Comparison of ENCODE assay signal across 15 cellular contexts in the genomic region with DNA sequence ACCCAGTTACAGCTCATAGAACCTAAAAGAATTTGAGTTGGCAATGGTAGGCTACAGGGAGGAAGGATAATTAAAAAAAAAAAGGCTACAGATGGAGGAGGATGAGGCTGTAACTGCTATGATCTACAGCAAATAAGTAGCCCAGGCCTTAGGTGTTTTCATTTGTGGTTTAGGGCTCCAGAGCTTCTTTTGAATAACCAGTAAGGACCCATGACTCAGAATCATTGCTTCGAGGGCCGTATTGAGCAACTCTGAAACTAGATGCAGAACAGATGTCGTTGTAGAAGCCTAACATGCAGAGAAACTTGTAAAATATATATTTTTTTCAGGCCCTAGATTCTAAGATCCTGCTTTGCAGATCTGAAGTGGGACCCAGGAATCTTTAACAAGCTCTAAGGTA. TPM values are rescaled to one million over a fixed set of nuclear protein-coding genes. Genes with fewer than 3 reads are reported as not detected.
DNase-seq lines count a peak whose midpoint lies in the region; ATAC-seq, FAIRE-seq and TF ChIP-seq lines count a peak whose summit lies in the region.
"Had no signal": no experiment of that assay in that cellular context is flagged by ENCODE, and none has a peak within 500 bp of the region (broad histone marks: within the 10 kb centered on the region; RNA-seq: fewer than 3 reads in every experiment).

No MANE protein-coding gene starts in this region.

- H3K9me3 ChIP-seq in fibroblast of lung (ENCODE audit: control insufficient read depth, insufficient read depth, low read depth, low read length) = no peaks in the 10 kb centered on the region
- H3K9me3 ChIP-seq in prostate gland = no peaks in the 10 kb centered on the region
- H3K9me3 ChIP-seq: thyroid gland had no signal

- no peak overlapping the region for H3K4me2 ChIP-seq in fibroblast of lung (ENCODE audit: extremely low read depth, insufficient read depth, low read length)

- H3K9ac ChIP-seq in fibroblast of lung (ENCODE audit: insufficient read depth, low read length) = no peak overlapping the region

- no peak overlapping the region for H2AFZ ChIP-seq in fibroblast of lung (ENCODE audit: low read length)

- H3K4me3 Mint-ChIP-seq in activated T-cell treated with anti-CD3 and anti-CD28 coated beads, Interleukin-2, amount 50 U/mL, for 72 hours = no peak overlapping the region
- H3K4me3 Mint-ChIP-seq in WTC11 = no peak overlapping the region
- H3K4me3 Mint-ChIP-seq: activated naive CD8-positive, alpha-beta T cell; B cell had no signal

- DNase-seq in activated T-cell treated with anti-CD3 and anti-CD28 coated beads, Interleukin-2, amount 50 U/mL, for 72 hours = peak; percentile 34 to 36
- no peak for DNase-seq in activated T-cell treated with anti-CD3 and anti-CD28 coated beads for 4 hours
- peak; percentile 94 for DNase-seq in SIG-M5 treated with dmso at 0.1 percent for 504 hours (lab: John Stamatoyannopoulos, UW; ENCODE audit: unreplicated experiment)
- peak; percentile 96 to 97 for DNase-seq in fibroblast of lung (ENCODE audit: low read depth in 2 of 2)
- peak; percentile 16 for DNase-seq in urothelium cell line (ENCODE audit: low spot score)
- DNase-seq in WTC11 (ENCODE audit: low spot score) = no peak
- DNase-seq in cerebellar cortex (ENCODE audit: low spot score) = no peak
- no peak for DNase-seq in prostate gland (ENCODE audit: low spot score)
- DNase-seq: activated CD4-positive, CD25-positive, alpha-beta regulatory T cell; NCI-H748 treated with DMSO at 0.1 percent for 48 hours; thyroid gland had no signal

- no peak for TF ChIP-seq POLR2A in prostate gland (IDR thresholded peaks at IDR 0.05)

- no peaks in the 10 kb centered on the region for H3K36me3 Mint-ChIP-seq in activated T-cell treated with anti-CD3 and anti-CD28 coated beads, Interleukin-2, amount 50 U/mL, for 72 hours (ENCODE audit: insufficient read depth in 2 of 2)
- no peaks in the 10 kb centered on the region for H3K36me3 Mint-ChIP-seq in WTC11

- H3K36me3 ChIP-seq in fibroblast of lung (ENCODE audit: control insufficient read depth, insufficient read depth, low read length) (no peaks in the 10 kb centered on the region), prostate gland (no peaks in the 10 kb centered on the region)
- H3K36me3 ChIP-seq: thyroid gland had no signal

- no peak overlapping the region for H3K4me3 ChIP-seq in fibroblast of lung (replicated peaks in 1 of 4; ENCODE audit: control extremely low read depth in 1 of 4, insufficient read depth in 1 of 4, low read depth in 3 of 4, low read length in 4 of 4)
- H3K4me3 ChIP-seq in prostate gland = no peak overlapping the region
- H3K4me3 ChIP-seq: thyroid gland had no signal

- CTCF ChIA-PET in WTC11 (lab: Charles Lee) = no interaction called here

- H3K79me2 ChIP-seq in fibroblast of lung (ENCODE audit: control insufficient read depth, insufficient read depth, low read length) = no peaks in the 10 kb centered on the region

- FAIRE-seq in urothelium cell line (lab: Jason Lieb, UNC) = no peak
- FAIRE-seq: GM12892, H1 had no signal

- TF ChIP-seq CTCF in fibroblast of lung (conservative IDR thresholded peaks at IDR 0.05 in 1 of 2, IDR thresholded peaks at IDR 0.05 in 1 of 2; ENCODE audit: low read depth in 1 of 2, low read length in 2 of 2) (no peak), WTC11 (IDR thresholded peaks at IDR 0.05) (no peak), prostate gland (IDR thresholded peaks at IDR 0.05) (no peak)

- H3K27ac ChIP-seq in fibroblast of lung (ENCODE audit: insufficient read depth, low read length) (no peak overlapping the region), prostate gland (no peak overlapping the region)
- H3K27ac ChIP-seq: thyroid gland had no signal

- WGBS in prostate gland = 66% methylated on average over 3 of the region's 3 CpGs

- no peak overlapping the region for H3K27ac Mint-ChIP-seq in activated T-cell treated with anti-CD3 and anti-CD28 coated beads, Interleukin-2, amount 50 U/mL, for 72 hours
- H3K27ac Mint-ChIP-seq in WTC11 = no peak overlapping the region
- H3K27ac Mint-ChIP-seq: activated naive CD8-positive, alpha-beta T cell; B cell had no signal

- peaks cover 25% of the 10 kb centered on the region for H3K4me1 Mint-ChIP-seq in activated T-cell treated with anti-CD3 and anti-CD28 coated beads, Interleukin-2, amount 50 U/mL, for 72 hours (ENCODE audit: low read depth)
- no peaks in the 10 kb centered on the region for H3K4me1 Mint-ChIP-seq in WTC11
- H3K4me1 Mint-ChIP-seq: B cell had no signal

- H3K27me3 ChIP-seq in fibroblast of lung (ENCODE audit: control insufficient read depth, insufficient read depth, low read length) (no peaks in the 10 kb centered on the region), prostate gland (replicated peaks; ENCODE audit: insufficient read depth) (no peaks in the 10 kb centered on the region)
- H3K27me3 ChIP-seq: thyroid gland had no signal

- POLR2A ChIA-PET in WTC11 (lab: Charles Lee) = no interaction called here

- peaks cover 39% of the 10 kb centered on the region for H3K27me3 Mint-ChIP-seq in activated T-cell treated with anti-CD3 and anti-CD28 coated beads, Interleukin-2, amount 50 U/mL, for 72 hours (ENCODE audit: low read depth)
- peaks cover 25% of the 10 kb centered on the region for H3K27me3 Mint-ChIP-seq in WTC11 (ENCODE audit: low read depth)

- H3K9me3 Mint-ChIP-seq in activated T-cell treated with anti-CD3 and anti-CD28 coated beads, Interleukin-2, amount 50 U/mL, for 72 hours = no peaks in the 10 kb centered on the region
- H3K9me3 Mint-ChIP-seq in WTC11 = peaks cover 3% of the 10 kb centered on the region; the same call in 1 of the 2 replicates

- H4K20me1 ChIP-seq in fibroblast of lung (ENCODE audit: control insufficient read depth, extremely low read depth, insufficient read depth, low read length) = no peaks in the 10 kb centered on the region

- H3K4me1 ChIP-seq in fibroblast of lung (ENCODE audit: control insufficient read depth, extremely low read depth, insufficient read depth, low read length) (no peaks in the 10 kb centered on the region), prostate gland (replicated peaks) (no peaks in the 10 kb centered on the region)
- H3K4me1 ChIP-seq: thyroid gland had no signal

- peak; percentile 89 to 98 for ATAC-seq in activated T-cell treated with anti-CD3 and anti-CD28 coated beads, Interleukin-2, amount 50 U/mL, for 72 hours (replicated peaks in 1 of 2)
- no peak for ATAC-seq in WTC11

- intact Hi-C loops in prostate gland (cut with DNase I) = no loop called here

TF ChIP-seq in WTC11, 78 proteins besides CTCF, POLR2A, EP300 and RAD21 (continues in another document):
- TF ChIP-seq CREB1 (CRISPR knock-in tag; IDR thresholded peaks at IDR 0.05) = no peak
- no peak for TF ChIP-seq ZNF232 (CRISPR knock-in tag; IDR thresholded peaks at IDR 0.05)
- TF ChIP-seq, protein P1, sequence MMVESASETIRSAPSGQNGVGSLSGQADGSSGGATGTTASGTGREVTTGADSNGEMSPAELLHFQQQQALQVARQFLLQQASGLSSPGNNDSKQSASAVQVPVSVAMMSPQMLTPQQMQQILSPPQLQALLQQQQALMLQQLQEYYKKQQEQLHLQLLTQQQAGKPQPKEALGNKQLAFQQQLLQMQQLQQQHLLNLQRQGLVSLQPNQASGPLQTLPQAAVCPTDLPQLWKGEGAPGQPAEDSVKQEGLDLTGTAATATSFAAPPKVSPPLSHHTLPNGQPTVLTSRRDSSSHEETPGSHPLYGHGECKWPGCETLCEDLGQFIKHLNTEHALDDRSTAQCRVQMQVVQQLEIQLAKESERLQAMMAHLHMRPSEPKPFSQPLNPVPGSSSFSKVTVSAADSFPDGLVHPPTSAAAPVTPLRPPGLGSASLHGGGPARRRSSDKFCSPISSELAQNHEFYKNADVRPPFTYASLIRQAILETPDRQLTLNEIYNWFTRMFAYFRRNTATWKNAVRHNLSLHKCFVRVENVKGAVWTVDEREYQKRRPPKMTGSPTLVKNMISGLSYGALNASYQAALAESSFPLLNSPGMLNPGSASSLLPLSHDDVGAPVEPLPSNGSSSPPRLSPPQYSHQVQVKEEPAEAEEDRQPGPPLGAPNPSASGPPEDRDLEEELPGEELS (CRISPR knock-in tag; IDR thresholded peaks at IDR 0.05) = no peak
- TF ChIP-seq, protein P2, sequence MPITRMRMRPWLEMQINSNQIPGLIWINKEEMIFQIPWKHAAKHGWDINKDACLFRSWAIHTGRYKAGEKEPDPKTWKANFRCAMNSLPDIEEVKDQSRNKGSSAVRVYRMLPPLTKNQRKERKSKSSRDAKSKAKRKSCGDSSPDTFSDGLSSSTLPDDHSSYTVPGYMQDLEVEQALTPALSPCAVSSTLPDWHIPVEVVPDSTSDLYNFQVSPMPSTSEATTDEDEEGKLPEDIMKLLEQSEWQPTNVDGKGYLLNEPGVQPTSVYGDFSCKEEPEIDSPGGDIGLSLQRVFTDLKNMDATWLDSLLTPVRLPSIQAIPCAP (CRISPR knock-in tag; IDR thresholded peaks at IDR 0.05) = no peak
- TF ChIP-seq ZNF671 (CRISPR knock-in tag; IDR thresholded peaks at IDR 0.05) = no peak
- no peak for TF ChIP-seq IRF2 (CRISPR knock-in tag; IDR thresholded peaks at IDR 0.05; ENCODE audit: borderline replicate concordance, low read depth)
- TF ChIP-seq ZNF423 (CRISPR knock-in tag; IDR thresholded peaks at IDR 0.05) = no peak
- no peak for TF ChIP-seq SMAD3 (CRISPR knock-in tag; IDR thresholded peaks at IDR 0.05; ENCODE audit: borderline replicate concordance)
- no peak for TF ChIP-seq MXD4 (CRISPR knock-in tag; IDR thresholded peaks at IDR 0.05; ENCODE audit: borderline replicate concordance)
- no peak for TF ChIP-seq KAT7 (CRISPR knock-in tag; IDR thresholded peaks at IDR 0.05; ENCODE audit: borderline replicate concordance)
- TF ChIP-seq, protein P3, sequence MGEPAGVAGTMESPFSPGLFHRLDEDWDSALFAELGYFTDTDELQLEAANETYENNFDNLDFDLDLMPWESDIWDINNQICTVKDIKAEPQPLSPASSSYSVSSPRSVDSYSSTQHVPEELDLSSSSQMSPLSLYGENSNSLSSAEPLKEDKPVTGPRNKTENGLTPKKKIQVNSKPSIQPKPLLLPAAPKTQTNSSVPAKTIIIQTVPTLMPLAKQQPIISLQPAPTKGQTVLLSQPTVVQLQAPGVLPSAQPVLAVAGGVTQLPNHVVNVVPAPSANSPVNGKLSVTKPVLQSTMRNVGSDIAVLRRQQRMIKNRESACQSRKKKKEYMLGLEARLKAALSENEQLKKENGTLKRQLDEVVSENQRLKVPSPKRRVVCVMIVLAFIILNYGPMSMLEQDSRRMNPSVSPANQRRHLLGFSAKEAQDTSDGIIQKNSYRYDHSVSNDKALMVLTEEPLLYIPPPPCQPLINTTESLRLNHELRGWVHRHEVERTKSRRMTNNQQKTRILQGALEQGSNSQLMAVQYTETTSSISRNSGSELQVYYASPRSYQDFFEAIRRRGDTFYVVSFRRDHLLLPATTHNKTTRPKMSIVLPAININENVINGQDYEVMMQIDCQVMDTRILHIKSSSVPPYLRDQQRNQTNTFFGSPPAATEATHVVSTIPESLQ (CRISPR knock-in tag; IDR thresholded peaks at IDR 0.05) = no peak

RNA-seq across cellular contexts. Expression of a gene that starts 19.0 kb away (rescaled TPM):
- not detected for total RNA-seq in activated T-cell treated with anti-CD3 and anti-CD28 coated beads, Interleukin-2, amount 50 U/mL, for 72 hours
- total RNA-seq in fibroblast of lung (not detected in 2 replicates), WTC11 (2021) (not detected in 3 replicates), prostate gland (1 to 10 TPM in 1 of 2 donors, not detected in 1; 3.6 TPM)
- not detected in 2 replicates for polyA plus RNA-seq in fibroblast of lung
- polyA plus RNA-seq in fibroblast of lung (2012) = not detected in 2 replicates
- not detected in 2 replicates for polyA minus RNA-seq in fibroblast of lung (ENCODE audit: low replicate concordance)
- total RNA-seq: B cell, H1, thyroid gland had no signal
- polyA plus RNA-seq: H1 had no signal

Comparison
In these comparisons a context has a peak if more than half of its experiments do, and no peak if none do; other contexts are left out.
1. DNase-seq: peak in activated T-cell treated with anti-CD3 and anti-CD28 coated beads, Interleukin-2, amount 50 U/mL, for 72 hours (2 of 2), SIG-M5 treated with dmso at 0.1 percent for 504 hours (single experiment), fibroblast of lung (2 of 2) and urothelium cell line (single experiment); none in activated T-cell treated with anti-CD3 and anti-CD28 coated beads for 4 hours (single experiment), WTC11 (single experiment), cerebellar cortex (single experiment) and prostate gland (single experiment).